ENCODE assay signal across 11 cellular contexts in the genomic region with DNA sequence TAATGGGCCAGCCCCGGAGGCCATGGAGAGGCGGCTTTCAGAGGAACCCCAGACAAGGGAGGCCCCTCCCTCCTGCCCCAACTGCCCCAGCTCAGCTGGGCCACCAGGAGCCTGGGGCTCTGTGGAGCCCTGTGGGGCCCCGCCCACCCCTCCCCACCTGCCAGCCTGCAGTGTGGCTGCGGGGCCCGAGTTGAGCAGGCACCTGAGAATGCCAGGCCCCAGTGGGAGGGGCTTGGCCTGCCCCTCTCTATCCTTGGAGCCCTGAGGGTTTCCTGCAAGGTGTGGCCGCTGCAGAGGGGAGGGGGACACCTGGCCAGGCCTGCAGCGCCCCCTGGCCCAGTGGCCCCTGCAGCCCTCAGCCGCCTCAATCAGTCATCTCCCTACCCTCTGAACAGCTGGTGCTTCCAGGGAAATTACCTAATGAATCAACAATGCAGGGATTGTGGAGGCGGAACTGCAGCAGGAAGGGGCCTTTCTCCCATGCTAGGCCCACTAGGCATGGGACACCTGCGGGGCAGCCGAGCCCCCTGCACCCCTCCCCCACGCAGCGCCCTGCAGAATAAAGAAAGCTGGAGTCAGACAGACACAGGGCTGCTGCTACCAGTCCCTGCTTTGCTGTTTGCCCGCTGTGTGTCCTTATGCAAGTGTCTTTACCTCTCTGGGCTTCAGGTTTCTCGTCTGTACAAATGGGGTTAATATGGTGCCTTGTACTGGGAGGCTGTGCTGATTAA. TPM values are rescaled to one million over a fixed set of nuclear protein-coding genes. Genes with fewer than 3 reads are reported as not detected.
DNase-seq lines count a peak whose midpoint lies in the region; TF ChIP-seq lines count a peak whose summit lies in the region.
"Had no signal": no experiment of that assay in that cellular context is flagged by ENCODE, and none has a peak within 500 bp of the region (broad histone marks: within the 10 kb centered on the region; RNA-seq: fewer than 3 reads in every experiment).

No MANE protein-coding gene starts in this region.

- peak; percentile 55 for DNase-seq in NCI-H146 (lab: John Stamatoyannopoulos, UW)
- DNase-seq in NCI-H146 treated with DMSO at 0.1 percent for 48 hours (lab: John Stamatoyannopoulos, UW; ENCODE audit: unreplicated experiment) = no peak
- DNase-seq in OCI-LY7 (ENCODE audit: low spot score) = no peak
- peak; percentile 7 for DNase-seq in epithelial cell of proximal tubule (ENCODE audit: low read depth)
- DNase-seq in retinal pigment epithelial cell (ENCODE audit: low read depth) = no peak
- DNase-seq in NCI-H510A (lab: John Stamatoyannopoulos, UW) = no peak
- DNase-seq in GM19238 (ENCODE audit: insufficient read length, low spot score) = no peak
- DNase-seq in mucosa of gallbladder (ENCODE audit: low spot score) = no peak
- DNase-seq: NCI-H187 treated with DMSO at 0.1 percent for 48 hours, T-cell had no signal

- H3K4me3 ChIP-seq in OCI-LY7 (ENCODE audit: low read depth, low read length, poor library complexity, severe bottlenecking) (no peak overlapping the region), epithelial cell of proximal tubule (ENCODE audit: low read depth, low read length) (no peak overlapping the region), retinal pigment epithelial cell (ENCODE audit: low read length) (no peak overlapping the region)

- no peaks in the 10 kb centered on the region for H3K9me3 ChIP-seq in OCI-LY7 (ENCODE audit: low read length)

- no peak overlapping the region for H3K27ac ChIP-seq in OCI-LY7 (ENCODE audit: low read depth, low read length, poor library complexity, severe bottlenecking)

- H4K20me1 ChIP-seq in OCI-LY7 (ENCODE audit: insufficient read depth, low read length) = no peaks in the 10 kb centered on the region

- TF ChIP-seq CTCF in OCI-LY7 (conservative IDR thresholded peaks at IDR 0.05; ENCODE audit: low read length) (0 out of 2 replicates have a peak, but pooled peaks have one; percentile 10), epithelial cell of proximal tubule (conservative IDR thresholded peaks at IDR 0.05; ENCODE audit: low read depth, low read length) (peak; percentile 45), retinal pigment epithelial cell (conservative IDR thresholded peaks at IDR 0.05; ENCODE audit: low read depth, low read length) (peak; percentile 42)

- H3K36me3 ChIP-seq in OCI-LY7 (ENCODE audit: insufficient read depth, low read length) = no peaks in the 10 kb centered on the region

- no peaks in the 10 kb centered on the region for H3K9me2 ChIP-seq in OCI-LY7 (ENCODE audit: insufficient read depth, low read length)

- intact Hi-C loops in OCI-LY7 (cut with micrococcal nuclease; ENCODE audit: unreplicated experiment) = no loop called here

- CTCF ChIA-PET in OCI-LY7 (lab: Charles Lee; ENCODE audit: unreplicated experiment) = no interaction called here

- no TSS peak for BruUV-seq in OCI-LY7 (replicated peaks; lab: Mats Ljungman, UMichigan)

- H3K79me2 ChIP-seq in OCI-LY7 (ENCODE audit: insufficient read depth, low read depth, low read length) = no peaks in the 10 kb centered on the region

- POLR2A ChIA-PET in OCI-LY7 (lab: Charles Lee) = no interaction called here

- H3K4me2 ChIP-seq in OCI-LY7 (ENCODE audit: low read length) = no peak overlapping the region

- peaks cover 6% of the 10 kb centered on the region for H3K4me1 ChIP-seq in OCI-LY7 (ENCODE audit: insufficient read depth, low read length, poor library complexity, severe bottlenecking)

- H2AFZ ChIP-seq in OCI-LY7 (ENCODE audit: low read length) = no peak overlapping the region

RNA-seq across cellular contexts. Expression of gene LMX1B, which starts 48.0 kb away (rescaled TPM):
- total RNA-seq in OCI-LY7 (2014; rRNA removed; shearing (Covaris generic)) = not detected in 2 replicates
- not detected in 2 replicates for total RNA-seq in OCI-LY7 (2022)
- total RNA-seq in epithelial cell of proximal tubule = 0.07 and 0.52 TPM in 2 replicates
- 0.17 TPM for total RNA-seq in mucosa of gallbladder
- total RNA-seq: T-cell, ureter had no signal

Comparison
In these comparisons a context has a peak if more than half of its experiments do, and no peak if none do; other contexts are left out.
1. DNase-seq: peak in NCI-H146 (single experiment) and epithelial cell of proximal tubule (single experiment); none in NCI-H146 treated with DMSO at 0.1 percent for 48 hours (single experiment), OCI-LY7 (single experiment), retinal pigment epithelial cell (single experiment), NCI-H510A (single experiment), GM19238 (single experiment) and mucosa of gallbladder (single experiment).
2. Peak in every context shown above with its lines, with median percentiles within 50 percentile points of each other: CTCF ChIP-seq.